Comparison of ENCODE assay signal across 10 cellular contexts in the genomic region with DNA sequence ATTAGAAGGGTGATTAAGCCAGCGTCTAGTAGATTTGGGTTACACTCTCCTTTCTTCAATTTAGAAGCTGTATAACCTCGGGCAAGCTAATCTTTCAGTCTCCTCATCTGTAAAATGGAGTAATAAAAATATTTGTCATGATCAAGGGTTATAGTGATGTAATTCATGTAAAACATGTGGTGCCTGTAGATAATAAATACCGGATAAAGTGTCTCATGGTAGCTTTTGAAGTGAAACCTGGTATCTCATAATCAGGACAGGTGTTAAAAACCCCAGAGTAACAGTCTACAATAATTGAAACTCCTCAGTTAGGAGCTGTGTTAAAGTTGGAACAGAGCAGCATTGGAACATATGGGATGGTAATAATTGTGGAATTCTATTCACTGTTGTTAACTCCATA. TPM values are rescaled to one million over a fixed set of nuclear protein-coding genes. Genes with fewer than 3 reads are reported as not detected.
DNase-seq lines count a peak whose midpoint lies in the region; ATAC-seq, FAIRE-seq and TF ChIP-seq lines count a peak whose summit lies in the region.
"Had no signal": no experiment of that assay in that cellular context is flagged by ENCODE, and none has a peak within 500 bp of the region (broad histone marks: within the 10 kb centered on the region; RNA-seq: fewer than 3 reads in every experiment).

No MANE protein-coding gene starts in this region.

- no peaks in the 10 kb centered on the region for H3K36me3 ChIP-seq in CD8-positive, alpha-beta T cell (ENCODE audit: insufficient read depth, low read length)
- H3K36me3 ChIP-seq in H7 (replicated peaks; ENCODE audit: control insufficient read depth, insufficient read depth, low read length), result no peaks in the 10 kb centered on the region

- H3K4me3 ChIP-seq in A549 (no peak overlapping the region), H7 (ENCODE audit: insufficient read depth, low read depth, low read length) (no peak overlapping the region)
- H3K4me3 ChIP-seq in CD8-positive, alpha-beta T cell (ENCODE audit: low read depth, low read length), result no peak overlapping the region

- no peaks in the 10 kb centered on the region for H3K27me3 ChIP-seq in CD8-positive, alpha-beta T cell (ENCODE audit: insufficient read depth, low read length)
- H3K27me3 ChIP-seq in H7 (ENCODE audit: control insufficient read depth, insufficient read depth, low read length), result no peaks in the 10 kb centered on the region; the same call in 1 of the 2 replicates
- H3K27me3 ChIP-seq: SJSA1 had no signal

- peak overlapping the region; percentile 95 for H3K4me3 Mint-ChIP-seq in CD8-positive, alpha-beta T cell
- peak overlapping the region; percentile 97 for H3K4me3 Mint-ChIP-seq in T-helper 17 cell
- H3K4me3 Mint-ChIP-seq in memory B cell, result no peak overlapping the region

- peaks cover 4% of the 10 kb centered on the region for H3K36me3 Mint-ChIP-seq in CD8-positive, alpha-beta T cell
- H3K36me3 Mint-ChIP-seq in T-helper 17 cell (ENCODE audit: low read depth) (peaks cover 3% of the 10 kb centered on the region), memory B cell (no peaks in the 10 kb centered on the region)

- CTCF ChIA-PET in A549 (lab: Yijun Ruan, JAX), result interaction anchor here (1.1 kb wide), 1 partner anchor 74 kb away, joined by 6 read pairs; no protein-coding TSS in a partner anchor
- CTCF ChIA-PET in CD8-positive, alpha-beta T cell (lab: Charles Lee), result no interaction called here

- FAIRE-seq in A549 (lab: Jason Lieb, UNC), result no peak
- FAIRE-seq: HTR-8/SVneo had no signal

- DNase-seq in A549 (ENCODE audit: low read depth in 1 of 2, low spot score in 1 of 2), result no peak
- no peak for DNase-seq in CD8-positive, alpha-beta T cell
- DNase-seq in T-helper 17 cell, result no peak
- no peak for DNase-seq in memory B cell (ENCODE audit: low spot score in 2 of 2)
- no peak for DNase-seq in NCI-H526 (lab: John Stamatoyannopoulos, UW)
- DNase-seq in NCI-H187 (lab: John Stamatoyannopoulos, UW), result no peak
- DNase-seq in H7, result no peak

- ATAC-seq in A549 (no peak), T-helper 17 cell (no peak), memory B cell (ENCODE audit: low read depth) (no peak), HG02852 (IDR thresholded peaks at IDR 0.05; ENCODE audit: unreplicated experiment) (no peak)
- no peak for ATAC-seq in CD8-positive, alpha-beta T cell

- TF ChIP-seq CTCF in A549 (IDR thresholded peaks at IDR 0.05), result no peak
- no peak for TF ChIP-seq CTCF in CD8-positive, alpha-beta T cell (IDR thresholded peaks at IDR 0.05)

- peaks cover 13% of the 10 kb centered on the region; the same call in 2 of the 3 replicates for H3K4me1 ChIP-seq in A549
- no peaks in the 10 kb centered on the region for H3K4me1 ChIP-seq in CD8-positive, alpha-beta T cell (ENCODE audit: insufficient read depth, low read length)

- peaks cover 6% of the 10 kb centered on the region for H3K27me3 Mint-ChIP-seq in CD8-positive, alpha-beta T cell (ENCODE audit: low read depth)
- peaks cover 6% of the 10 kb centered on the region for H3K27me3 Mint-ChIP-seq in T-helper 17 cell
- peaks cover 2% of the 10 kb centered on the region for H3K27me3 Mint-ChIP-seq in memory B cell

- peaks cover 20% of the 10 kb centered on the region for H3K4me1 Mint-ChIP-seq in CD8-positive, alpha-beta T cell (ENCODE audit: low read depth)
- H3K4me1 Mint-ChIP-seq in T-helper 17 cell (peaks cover 25% of the 10 kb centered on the region), memory B cell (peaks cover 12% of the 10 kb centered on the region)

- peak overlapping the region; percentile 44 for H3K4me2 ChIP-seq in A549

- POLR2A ChIA-PET in A549 (lab: Yijun Ruan, JAX), result no interaction called here
- POLR2A ChIA-PET in CD8-positive, alpha-beta T cell (lab: Charles Lee), result interaction anchor here (0.6 to 2.2 kb wide), 3 partner anchors 24 to 101 kb away, joined by 3 to 11 read pairs (median 4); a partner anchor contains a TSS

- H3K27ac Mint-ChIP-seq in CD8-positive, alpha-beta T cell, result peak overlapping the region; percentile 98
- H3K27ac Mint-ChIP-seq in T-helper 17 cell (peak overlapping the region; percentile 99), memory B cell (peak overlapping the region; percentile 19)

- intact Hi-C loops in CD8-positive, alpha-beta T cell (cut with DNase I, micrococcal nuclease), result loop anchor here (1.0 to 10.0 kb wide), 8 partner anchors 24 to 811 kb away; a partner anchor contains a TSS

- H3K9me3 ChIP-seq in A549 (no peaks in the 10 kb centered on the region), T-helper 17 cell (ENCODE audit: control insufficient read depth, low read length, poor library complexity, severe bottlenecking) (no peaks in the 10 kb centered on the region)
- H3K9me3 ChIP-seq in CD8-positive, alpha-beta T cell (ENCODE audit: low read length), result no peaks in the 10 kb centered on the region
- H3K9me3 ChIP-seq: SJSA1 had no signal

- WGBS in A549 (ENCODE audit: missing lambda C conversion rate), result 51% methylated on average over 3 of the region's 3 CpGs

- no peak for TF ChIP-seq RAD21 in A549 (conservative IDR thresholded peaks at IDR 0.05 in 1 of 2, IDR thresholded peaks at IDR 0.05 in 1 of 2)

- no peak for TF ChIP-seq POLR2A in A549 (IDR thresholded peaks at IDR 0.05; ENCODE audit: low read length)

- TF ChIP-seq EP300 in A549 (IDR thresholded peaks at IDR 0.05), result no peak

- no peak overlapping the region for H3K27ac ChIP-seq in A549
- no peak overlapping the region for H3K27ac ChIP-seq in CD8-positive, alpha-beta T cell (ENCODE audit: low read depth, low read length)

- H3K9me3 Mint-ChIP-seq in CD8-positive, alpha-beta T cell, result no peaks in the 10 kb centered on the region
- H3K9me3 Mint-ChIP-seq in memory B cell, result no peaks in the 10 kb centered on the region

TF ChIP-seq in A549, 52 proteins besides CTCF, POLR2A, EP300 and RAD21:
- TF ChIP-seq POLR2AphosphoS2 (conservative IDR thresholded peaks at IDR 0.05; ENCODE audit: low read length), result no peak

RNA-seq across cellular contexts. Expression of a gene that starts 0.9 kb away (rescaled TPM):
- 10.5 and 13.2 TPM in 2 replicates for polyA plus RNA-seq in A549 (2011; rRNA removed)
- 1.3 and 1.4 TPM in 2 replicates for polyA plus RNA-seq in A549 (2012; cell fraction: cytosol; rRNA removed)
- 2.6 and 6.8 TPM in 2 replicates for polyA plus RNA-seq in A549 (2012; cell fraction: nucleus; rRNA removed)
- 6.3 to 7.6 TPM (median 7.5 TPM) in 3 replicates for polyA plus RNA-seq in A549 (2017; fragmentation: RNase III; extraction: RNeasy Plus Mini Kit Qiagen cat#74134 plus additional on column Dnase treatment)
- polyA minus RNA-seq in A549 (2011; rRNA and poly(A)+ RNA removed), result 5.9 and 7.0 TPM in 2 replicates
- under 1 TPM; 0.83 to 0.98 TPM for total RNA-seq in CD8-positive, alpha-beta T cell
- total RNA-seq in T-helper 17 cell, result 1 to 10 TPM in 1 of 2 donors, under 1 TPM in 1; 0.77 to 4.6 TPM
- 28.4 and 33.9 TPM in 2 replicates for total RNA-seq in H7 (2014; rRNA removed; shearing (Covaris generic))

RNA-seq across cellular contexts. Expression of a gene that starts 24.0 kb away (rescaled TPM):
- 6.7 and 7.3 TPM in 2 replicates for polyA plus RNA-seq in A549 (2011; rRNA removed)
- 9.0 and 10.2 TPM in 2 replicates for polyA plus RNA-seq in A549 (2012; cell fraction: cytosol; rRNA removed)
- polyA plus RNA-seq in A549 (2012; cell fraction: nucleus; rRNA removed), result 10.4 and 12.4 TPM in 2 replicates
- polyA plus RNA-seq in A549 (2017; fragmentation: RNase III; extraction: RNeasy Plus Mini Kit Qiagen cat#74134 plus additional on column Dnase treatment), result 9.6 to 10.3 TPM (median 9.9 TPM) in 3 replicates
- 13.4 and 14.3 TPM in 2 replicates for polyA minus RNA-seq in A549 (2011; rRNA and poly(A)+ RNA removed)
- total RNA-seq in CD8-positive, alpha-beta T cell, result 10 to 100 TPM; 20.1 to 24.3 TPM
- 10 to 100 TPM in 1 of 2 donors, 1 to 10 TPM in 1; 9.1 to 15.1 TPM for total RNA-seq in T-helper 17 cell
- 30.5 and 38.1 TPM in 2 replicates for total RNA-seq in H7 (2014; rRNA removed; shearing (Covaris generic))

RNA-seq across cellular contexts. Expression of a gene that starts 28.3 kb away (rescaled TPM):
- polyA plus RNA-seq in A549 (2011; rRNA removed) (9.7 and 13.1 TPM in 2 replicates), A549 (2017; fragmentation: RNase III; extraction: RNeasy Plus Mini Kit Qiagen cat#74134 plus additional on column Dnase treatment) (20.6 to 27.0 TPM (median 25.0 TPM) in 3 replicates)
- 9.4 and 12.8 TPM in 2 replicates for polyA plus RNA-seq in A549 (2012; cell fraction: cytosol; rRNA removed)
- polyA plus RNA-seq in A549 (2012; cell fraction: nucleus; rRNA removed), result 3.5 and 5.8 TPM in 2 replicates
- 10.5 and 12.6 TPM in 2 replicates for polyA minus RNA-seq in A549 (2011; rRNA and poly(A)+ RNA removed)
- 10 to 100 TPM; 18.3 to 20.3 TPM for total RNA-seq in CD8-positive, alpha-beta T cell
- 10 to 100 TPM; 20.9 to 28.5 TPM for total RNA-seq in T-helper 17 cell
- 12.3 and 17.2 TPM in 2 replicates for total RNA-seq in H7 (2014; rRNA removed; shearing (Covaris generic))

Comparison
In these comparisons a context has a peak if more than half of its experiments do, and no peak if none do; other contexts are left out.
1. H3K27ac Mint-ChIP-seq: peak in every context shown above with its lines; median percentile 99 in T-helper 17 cell; 98 in CD8-positive, alpha-beta T cell; 19 in memory B cell.